Comparison of ENCODE assay signal across 8 cellular contexts in genomic region chr11:21511835-21512440, GRCh38.
DNase-seq lines count a peak whose midpoint lies in the region; ATAC-seq, FAIRE-seq and TF ChIP-seq lines count a peak whose summit lies in the region.

No MANE protein-coding gene starts in this region.

- no peak overlapping the region for H2AFZ ChIP-seq in keratinocyte (ENCODE audit: control insufficient read depth, low read length)

- no peak overlapping the region for H3K4me3 ChIP-seq in keratinocyte (ENCODE audit: control insufficient read depth in 2 of 3, extremely low read depth in 1 of 3, insufficient read depth in 2 of 3, low read depth in 1 of 3, low read length in 3 of 3)
- H3K4me3 ChIP-seq in stomach = no peak overlapping the region

- H3K9me1 ChIP-seq in keratinocyte (ENCODE audit: control insufficient read depth, extremely low read depth, insufficient read depth, low read length) = no peaks in the 10 kb centered on the region

- no peaks in the 10 kb centered on the region for H3K27me3 Mint-ChIP-seq in activated naive CD8-positive, alpha-beta T cell treated with anti-CD3 and anti-CD28 coated beads, Interleukin-2, amount 10 ng/mL, durations not matched to agents 7 days and 5 days

- H3K9ac ChIP-seq in keratinocyte (ENCODE audit: control insufficient read depth, extremely low read depth, insufficient read depth, low read length) = no peak overlapping the region

- POLR2A ChIA-PET in activated naive CD8-positive, alpha-beta T cell treated with anti-CD3 and anti-CD28 coated beads, Interleukin-2, amount 10 ng/mL, durations not matched to agents 7 days and 5 days (lab: Charles Lee) = no interaction called here

- intact Hi-C loops in stomach (cut with DNase I; ENCODE audit: low total_unique reads) = no loop called here

- no peak overlapping the region for H3K4me3 Mint-ChIP-seq in activated naive CD8-positive, alpha-beta T cell treated with anti-CD3 and anti-CD28 coated beads, Interleukin-2, amount 10 ng/mL, durations not matched to agents 7 days and 5 days

- H3K4me1 ChIP-seq in keratinocyte (ENCODE audit: control insufficient read depth, extremely low read depth, insufficient read depth, low read length) (no peaks in the 10 kb centered on the region), stomach (no peaks in the 10 kb centered on the region)

- no peaks in the 10 kb centered on the region for H4K20me1 ChIP-seq in keratinocyte (ENCODE audit: control insufficient read depth, extremely low read depth, insufficient read depth, low read length)

- H3K4me2 ChIP-seq in keratinocyte (ENCODE audit: control insufficient read depth, extremely low read depth, insufficient read depth, low read depth, low read length) = no peak overlapping the region

- no peaks in the 10 kb centered on the region for H3K9me3 Mint-ChIP-seq in activated naive CD8-positive, alpha-beta T cell treated with anti-CD3 and anti-CD28 coated beads, Interleukin-2, amount 10 ng/mL, durations not matched to agents 7 days and 5 days

- TF ChIP-seq CTCF in keratinocyte (optimal IDR thresholded peaks at IDR 0.05 in 1 of 3, IDR thresholded peaks at IDR 0.05 in 1 of 3, conservative IDR thresholded peaks at IDR 0.05 in 1 of 3; ENCODE audit: extremely low read depth in 1 of 3, insufficient read depth in 2 of 3, low read length in 3 of 3) (peak; percentile 86 to 96 (median 90)), stomach (IDR thresholded peaks at IDR 0.05) (peak in 4 of 7 experiments; percentile 15 to 46 (median 32))

- TF ChIP-seq POLR2A in stomach (IDR thresholded peaks at IDR 0.05) = no peak

- no peaks in the 10 kb centered on the region for H3K79me2 ChIP-seq in keratinocyte (ENCODE audit: control insufficient read depth, insufficient read depth, low read length)

- H3K27ac ChIP-seq in keratinocyte (ENCODE audit: control insufficient read depth, insufficient read depth, low read length) (no peak overlapping the region), stomach (no peak overlapping the region)

- 24 to 41% (median 34%) methylated on average over 2 of the region's 2 CpGs for WGBS in stomach, 5 donors

- H3K36me3 Mint-ChIP-seq in activated naive CD8-positive, alpha-beta T cell treated with anti-CD3 and anti-CD28 coated beads, Interleukin-2, amount 10 ng/mL, durations not matched to agents 7 days and 5 days = no peaks in the 10 kb centered on the region

- H3K27ac Mint-ChIP-seq in activated naive CD8-positive, alpha-beta T cell treated with anti-CD3 and anti-CD28 coated beads, Interleukin-2, amount 10 ng/mL, durations not matched to agents 7 days and 5 days = no peak overlapping the region

- H3K4me1 Mint-ChIP-seq in activated naive CD8-positive, alpha-beta T cell treated with anti-CD3 and anti-CD28 coated beads, Interleukin-2, amount 10 ng/mL, durations not matched to agents 7 days and 5 days = no peaks in the 10 kb centered on the region

- dilution Hi-C loops in keratinocyte (cut with MboI; ENCODE audit: extremely low pct_ligation_motif_present, low sequenced_read_pairs) = no loop called here

- H3K9me3 ChIP-seq in keratinocyte (ENCODE audit: control insufficient read depth, low read depth, low read length) = no peaks in the 10 kb centered on the region
- no peaks in the 10 kb centered on the region for H3K9me3 ChIP-seq in stomach

- H3K36me3 ChIP-seq in keratinocyte (ENCODE audit: control insufficient read depth in 2 of 2, extremely low read depth in 1 of 2, insufficient read depth in 2 of 2, low read length in 2 of 2) = no peaks in the 10 kb centered on the region
- no peaks in the 10 kb centered on the region for H3K36me3 ChIP-seq in stomach

- DNase-seq in Daoy (ENCODE audit: low read depth) (peak; percentile 3), NCI-H510A (lab: John Stamatoyannopoulos, UW) (peak; percentile 18), keratinocyte (ENCODE audit: low read depth, low spot score) (peak; percentile 49), stomach (peak; percentile 68), OCI-M2 (lab: John Stamatoyannopoulos, UW; ENCODE audit: unreplicated experiment) (no peak)
- peak; percentile 23 for DNase-seq in activated naive CD8-positive, alpha-beta T cell treated with anti-CD3 and anti-CD28 coated beads, Interleukin-2, amount 10 ng/mL, durations not matched to agents 7 days and 5 days

- peak; percentile 77 for FAIRE-seq in keratinocyte (lab: Jason Lieb, UNC)

- H3K27me3 ChIP-seq in keratinocyte (ENCODE audit: control insufficient read depth, extremely low read depth, insufficient read depth, low read length) (no peaks in the 10 kb centered on the region), stomach (no peaks in the 10 kb centered on the region)

- no peak for TF ChIP-seq EP300 in stomach (IDR thresholded peaks at IDR 0.05)

- ATAC-seq in GM19328 (IDR thresholded peaks at IDR 0.05; ENCODE audit: unreplicated experiment) = peak; percentile 64
- ATAC-seq in HG03439 (IDR thresholded peaks at IDR 0.05; ENCODE audit: unreplicated experiment) = peak; percentile 81
- no peak for ATAC-seq in activated naive CD8-positive, alpha-beta T cell treated with anti-CD3 and anti-CD28 coated beads, Interleukin-2, amount 10 ng/mL, durations not matched to agents 7 days and 5 days (ENCODE audit: low read depth)
